15 cellular contexts compared by ENCODE assay signal in the genomic region with DNA sequence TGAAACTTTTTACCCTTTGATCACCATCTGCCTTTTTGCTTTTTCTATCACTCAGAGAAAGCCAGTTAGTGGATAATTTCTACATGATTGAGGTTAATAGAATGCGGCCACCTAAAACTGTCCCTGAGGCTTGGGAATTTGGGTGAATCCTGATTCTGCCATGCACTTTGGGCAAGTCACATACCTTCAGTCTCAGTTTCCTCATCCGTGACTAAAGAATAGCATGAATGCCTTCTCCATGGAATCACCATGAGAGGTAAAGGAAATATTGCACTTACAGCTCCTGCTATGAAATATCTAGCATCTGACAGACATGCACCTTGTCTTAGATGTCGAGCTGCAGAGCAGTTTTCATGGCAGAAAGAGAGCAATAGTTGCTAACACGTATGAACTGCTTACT.
"Had no signal": no experiment of that assay in that cellular context is flagged by ENCODE, and none has a peak within 500 bp of the region (broad histone marks: within the 10 kb centered on the region; RNA-seq: fewer than 3 reads in every experiment).

No MANE protein-coding gene starts in this region.

- H3K9me3 Mint-ChIP-seq: activated T-helper 17 cell treated with anti-CD3 and anti-CD28 coated beads, Interleukin-2, amount 50 U/mL, for 72 hours; stimulated activated naive B cell treated with anti-CD40 and anti-IgM and Interleukin-4, amounts not matched to agents 10 μg/mL and 1 μg/mL and 100 μg/mL, for 72 hours; T-helper 2 cell treated with Interferon-gamma antibody and Interleukin-4, amounts not matched to agents 5 μg/mL and 100 μg/mL, for 36 hours had no signal

- ATAC-seq: activated T-helper 17 cell treated with anti-CD3 and anti-CD28 coated beads, Interleukin-2, amount 50 U/mL, for 72 hours; left ventricle myocardium superior; stimulated activated naive B cell treated with anti-CD40 and anti-IgM and Interleukin-4, amounts not matched to agents 10 μg/mL and 1 μg/mL and 100 μg/mL, for 72 hours had no signal

- H3K79me2 ChIP-seq: parathyroid adenoma had no signal

- H3K36me3 Mint-ChIP-seq: stimulated activated naive B cell treated with anti-CD40 and anti-IgM and Interleukin-4, amounts not matched to agents 10 μg/mL and 1 μg/mL and 100 μg/mL, for 72 hours had no signal

- H3K27me3 ChIP-seq: cardiac muscle cell, esophagus muscularis mucosa, thyroid gland had no signal

- H3K4me3 Mint-ChIP-seq: activated T-helper 17 cell treated with anti-CD3 and anti-CD28 coated beads, Interleukin-2, amount 50 U/mL, for 72 hours; stimulated activated naive B cell treated with anti-CD40 and anti-IgM and Interleukin-4, amounts not matched to agents 10 μg/mL and 1 μg/mL and 100 μg/mL, for 72 hours; T-helper 2 cell treated with Interferon-gamma antibody and Interleukin-4, amounts not matched to agents 5 μg/mL and 100 μg/mL, for 36 hours had no signal

- H3K4me1 ChIP-seq: parathyroid adenoma had no signal

- H3K27ac Mint-ChIP-seq: activated T-helper 17 cell treated with anti-CD3 and anti-CD28 coated beads, Interleukin-2, amount 50 U/mL, for 72 hours; stimulated activated naive B cell treated with anti-CD40 and anti-IgM and Interleukin-4, amounts not matched to agents 10 μg/mL and 1 μg/mL and 100 μg/mL, for 72 hours; T-helper 2 cell treated with Interferon-gamma antibody and Interleukin-4, amounts not matched to agents 5 μg/mL and 100 μg/mL, for 36 hours had no signal

- H2AFZ ChIP-seq: parathyroid adenoma had no signal

- H3K9ac ChIP-seq: parathyroid adenoma had no signal

- H3K36me3 ChIP-seq: cardiac muscle cell, esophagus muscularis mucosa, thyroid gland had no signal

- H3K27me3 Mint-ChIP-seq: activated T-helper 17 cell treated with anti-CD3 and anti-CD28 coated beads, Interleukin-2, amount 50 U/mL, for 72 hours; stimulated activated naive B cell treated with anti-CD40 and anti-IgM and Interleukin-4, amounts not matched to agents 10 μg/mL and 1 μg/mL and 100 μg/mL, for 72 hours had no signal

- DNase-seq: activated CD4-positive, alpha-beta T cell treated with anti-CD3 and anti-CD28 coated beads, Interleukin-2, amount 50 U/mL, for 1 hour; activated naive CD4-positive, alpha-beta T cell treated with Interleukin-2 at 50 U/mL for 16 hours; anterior cingulate cortex; hippocampal formation; left ventricle myocardium superior; retina; stimulated activated CD4-positive, alpha-beta T cell treated with anti-CD3 and anti-CD28 coated beads, Interleukin-2, amount 100 ng/mL, for 48 hours; stimulated activated naive B cell treated with anti-CD40 and anti-IgM and Interleukin-4, amounts not matched to agents 10 μg/mL and 1 μg/mL and 100 μg/mL, for 72 hours; SW 1271; thyroid gland had no signal

- H3K9me3 ChIP-seq: esophagus muscularis mucosa, thyroid gland had no signal

- H3K4me3 ChIP-seq: cardiac muscle cell, esophagus muscularis mucosa, thyroid gland had no signal

- H3K27ac ChIP-seq: cardiac muscle cell, parathyroid adenoma, thyroid gland had no signal
